1 cellular context compared by ENCODE assay signal in the genomic region with DNA sequence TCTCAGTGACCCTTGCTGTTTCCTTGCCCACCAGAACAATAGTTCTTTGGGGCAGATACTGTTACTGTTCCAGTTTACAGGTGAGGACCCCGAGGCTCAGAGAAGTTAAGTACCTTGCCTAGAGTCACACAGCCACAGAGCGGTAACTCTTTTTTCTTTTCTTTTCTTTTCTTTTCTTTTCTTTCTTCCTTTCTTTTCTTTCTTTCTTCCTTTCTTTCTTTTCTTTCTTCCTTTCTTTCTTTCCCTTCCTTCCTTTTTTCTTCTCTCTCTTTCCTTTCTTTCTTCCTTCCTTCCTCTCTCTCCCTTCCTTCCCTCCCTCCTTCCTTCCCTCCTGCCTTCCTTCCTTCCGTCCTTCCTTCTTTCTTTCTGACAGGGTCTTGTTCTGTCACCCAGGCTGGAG.
TF ChIP-seq lines count a peak whose summit lies in the region.

No MANE protein-coding gene starts in this region.

TF ChIP-seq in IMR-90, 13 proteins besides CTCF, POLR2A, EP300 and RAD21:
- TF ChIP-seq, protein P1, sequence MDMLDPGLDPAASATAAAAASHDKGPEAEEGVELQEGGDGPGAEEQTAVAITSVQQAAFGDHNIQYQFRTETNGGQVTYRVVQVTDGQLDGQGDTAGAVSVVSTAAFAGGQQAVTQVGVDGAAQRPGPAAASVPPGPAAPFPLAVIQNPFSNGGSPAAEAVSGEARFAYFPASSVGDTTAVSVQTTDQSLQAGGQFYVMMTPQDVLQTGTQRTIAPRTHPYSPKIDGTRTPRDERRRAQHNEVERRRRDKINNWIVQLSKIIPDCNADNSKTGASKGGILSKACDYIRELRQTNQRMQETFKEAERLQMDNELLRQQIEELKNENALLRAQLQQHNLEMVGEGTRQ (IDR thresholded peaks at IDR 0.05; ENCODE audit: low read depth, low read length): no peak
- TF ChIP-seq NFE2L2 (IDR thresholded peaks at IDR 0.05; ENCODE audit: low read depth, low read length): no peak
- TF ChIP-seq MXI1 (IDR thresholded peaks at IDR 0.05; ENCODE audit: borderline replicate concordance, low read depth, low read length): no peak
